In genomic region chr12:115740586-115741155, GRCh38 we compare ENCODE assay signal across 20 cellular contexts.
"Had no signal": no experiment of that assay in that cellular context is flagged by ENCODE, and none has a peak within 500 bp of the region (broad histone marks: within the 10 kb centered on the region; RNA-seq: fewer than 3 reads in every experiment).

No MANE protein-coding gene starts in this region.

- H3K36me3 ChIP-seq: heart left ventricle, neural progenitor cell, ovary had no signal

- DNase-seq: effector CD4-positive, alpha-beta T cell; heart left ventricle; hypothalamus; kidney glomerular epithelial cell; mammary epithelial cell; nucleus accumbens; ovary; right cardiac atrium; stimulated activated CD4-positive, alpha-beta T cell treated with anti-CD3 and anti-CD28 coated beads, Interleukin-2, amount 100 ng/mL, for 48 hours; stimulated activated naive CD4-positive, alpha-beta T cell treated with Interleukin-2 at 50 U/mL for 16 hours had no signal

- H3K4me2 ChIP-seq: neural progenitor cell, smooth muscle cell had no signal

- ATAC-seq: esophagus mucosa; heart left ventricle; left lobe of liver; natural killer cell treated with Interleukin-12 subunit alpha and Interleukin-12 subunit beta and Interleukin-15 and Interleukin-18, amount 100 ng/mL, for 72 hours; right cardiac atrium had no signal

- H3K9me3 Mint-ChIP-seq: natural killer cell treated with Interleukin-12 subunit alpha and Interleukin-12 subunit beta and Interleukin-15 and Interleukin-18, amount 100 ng/mL, for 72 hours; neural progenitor cell; type B pancreatic cell had no signal

- H3K4me1 Mint-ChIP-seq: neural progenitor cell had no signal

- H3K4me3 ChIP-seq: coronary artery, heart left ventricle, neural progenitor cell, ovary, smooth muscle cell had no signal

- H2AFZ ChIP-seq: neural progenitor cell had no signal

- H3K27ac Mint-ChIP-seq: natural killer cell treated with Interleukin-12 subunit alpha and Interleukin-12 subunit beta and Interleukin-15 and Interleukin-18, amount 100 ng/mL, for 72 hours; neural progenitor cell; type B pancreatic cell had no signal

- H3K4me3 Mint-ChIP-seq: natural killer cell treated with Interleukin-12 subunit alpha and Interleukin-12 subunit beta and Interleukin-15 and Interleukin-18, amount 100 ng/mL, for 72 hours; neural progenitor cell; type B pancreatic cell had no signal

- H3K9me3 ChIP-seq: ovary had no signal

- H3K27me3 ChIP-seq: neural progenitor cell, ovary had no signal

- FAIRE-seq: frontal cortex, islet of Langerhans, urothelium cell line had no signal

- H3K36me3 Mint-ChIP-seq: natural killer cell treated with Interleukin-12 subunit alpha and Interleukin-12 subunit beta and Interleukin-15 and Interleukin-18, amount 100 ng/mL, for 72 hours; neural progenitor cell; type B pancreatic cell had no signal

- H3K4me1 ChIP-seq: heart left ventricle had no signal

- H3K9ac ChIP-seq: neural progenitor cell had no signal

- H3K27ac ChIP-seq: coronary artery, heart left ventricle, neural progenitor cell, ovary had no signal
